18 cellular contexts compared by ENCODE assay signal in genomic region chr3:14281053-14281452, GRCh38.
"Had no signal": no experiment of that assay in that cellular context is flagged by ENCODE, and none has a peak within 500 bp of the region (broad histone marks: within the 10 kb centered on the region; RNA-seq: fewer than 3 reads in every experiment).

No MANE protein-coding gene starts in this region.

- H3K27ac ChIP-seq: RWPE1, SJCRH30 had no signal

- DNase-seq: Kasumi-1, KG1, MM.1S, NCI-H1092 treated with DMSO at 0.1 percent for 48 hours, NCI-H1436, NCI-H187, NCI-H2029, NCI-H2081 treated with DMSO at 0.1 percent for 48 hours, NCI-H2171, NCI-H226, NCI-H446, NCI-H510A, NCI-H524 treated with DMSO at 0.1 percent for 48 hours, NCI-H69, NCI-H774, SHP77 treated with DMSO at 0.1 percent for 48 hours, SJCRH30 had no signal

- H3K4me3 ChIP-seq: SJCRH30 had no signal

- H3K36me3 ChIP-seq: SJCRH30 had no signal
